In genomic region chr15:73851679-73852078, GRCh38 we compare ENCODE assay signal across 11 cellular contexts. TPM values are rescaled to one million over a fixed set of nuclear protein-coding genes. Genes with fewer than 3 reads are reported as not detected.
A peak's percentile ranks its signal among the peaks of the same experiment; 100 is the strongest.
DNase-seq lines count a peak whose midpoint lies in the region; ATAC-seq and TF ChIP-seq lines count a peak whose summit lies in the region.
"Had no signal": no experiment of that assay in that cellular context is flagged by ENCODE, and none has a peak within 500 bp of the region (broad histone marks: within the 10 kb centered on the region; RNA-seq: fewer than 3 reads in every experiment).

No MANE protein-coding gene starts in this region.

- H3K27ac Mint-ChIP-seq in activated naive CD8-positive, alpha-beta T cell treated with anti-CD3 and anti-CD28 coated beads, Interleukin-2, amount 10 ng/mL, durations not matched to agents 7 days and 5 days: no peak overlapping the region

- no peaks in the 10 kb centered on the region for H3K4me1 Mint-ChIP-seq in activated naive CD8-positive, alpha-beta T cell treated with anti-CD3 and anti-CD28 coated beads, Interleukin-2, amount 10 ng/mL, durations not matched to agents 7 days and 5 days

- POLR2A ChIA-PET in activated naive CD8-positive, alpha-beta T cell treated with anti-CD3 and anti-CD28 coated beads, Interleukin-2, amount 10 ng/mL, durations not matched to agents 7 days and 5 days (lab: Charles Lee): no interaction called here

- H3K36me3 Mint-ChIP-seq in activated naive CD8-positive, alpha-beta T cell treated with anti-CD3 and anti-CD28 coated beads, Interleukin-2, amount 10 ng/mL, durations not matched to agents 7 days and 5 days: no peaks in the 10 kb centered on the region

- TF ChIP-seq CTCF in GM12865 (IDR thresholded peaks at IDR 0.05; ENCODE audit: insufficient read depth, low read depth, low read length, missing control alignments) (no peak), omental fat pad (IDR thresholded peaks at IDR 0.05) (no peak), BE2C (IDR thresholded peaks at IDR 0.05; ENCODE audit: low read depth, low read length) (no peak)

- no peaks in the 10 kb centered on the region for H3K27me3 ChIP-seq in BE2C
- H3K27me3 ChIP-seq: heart right ventricle had no signal

- no peaks in the 10 kb centered on the region for H3K9me3 ChIP-seq in BE2C
- H3K9me3 ChIP-seq: heart right ventricle had no signal

- no peaks in the 10 kb centered on the region for H3K36me3 ChIP-seq in BE2C
- H3K36me3 ChIP-seq: heart right ventricle had no signal

- H3K4me3 ChIP-seq in GM12865 (ENCODE audit: low read depth, low read length): no peak overlapping the region
- no peak overlapping the region for H3K4me3 ChIP-seq in BE2C (ENCODE audit: low read depth, low read length)
- H3K4me3 ChIP-seq: heart right ventricle had no signal

- no peak for ATAC-seq in activated naive CD8-positive, alpha-beta T cell treated with anti-CD3 and anti-CD28 coated beads, Interleukin-2, amount 10 ng/mL, durations not matched to agents 7 days and 5 days (ENCODE audit: low read depth)
- ATAC-seq in omental fat pad (ENCODE audit: low FRiP score) (no peak), HG02763 (IDR thresholded peaks at IDR 0.05; ENCODE audit: unreplicated experiment) (no peak)
- ATAC-seq: heart right ventricle had no signal

- peak; percentile 67 for DNase-seq in GM12865 (ENCODE audit: low read depth)
- peak; percentile 27 for DNase-seq in NOMO-1 treated with DMSO at 0.1 percent for 48 hours (lab: John Stamatoyannopoulos, UW; ENCODE audit: unreplicated experiment)
- DNase-seq in activated naive CD8-positive, alpha-beta T cell treated with anti-CD3 and anti-CD28 coated beads, Interleukin-2, amount 10 ng/mL, durations not matched to agents 7 days and 5 days: peak; percentile 63
- peak; percentile 8 for DNase-seq in medulla oblongata (ENCODE audit: extremely low spot score)
- no peak for DNase-seq in omental fat pad (ENCODE audit: low spot score)
- no peak for DNase-seq in BE2C
- no peak for DNase-seq in midbrain (lab: John Stamatoyannopoulos, UW)

- H3K4me1 ChIP-seq in BE2C: peaks cover 5% of the 10 kb centered on the region; the same call in 1 of the 2 replicates

- H3K4me3 Mint-ChIP-seq in activated naive CD8-positive, alpha-beta T cell treated with anti-CD3 and anti-CD28 coated beads, Interleukin-2, amount 10 ng/mL, durations not matched to agents 7 days and 5 days: no peak overlapping the region

- H3K9me3 Mint-ChIP-seq in activated naive CD8-positive, alpha-beta T cell treated with anti-CD3 and anti-CD28 coated beads, Interleukin-2, amount 10 ng/mL, durations not matched to agents 7 days and 5 days: no peaks in the 10 kb centered on the region

- peaks cover 9% of the 10 kb centered on the region for H3K27me3 Mint-ChIP-seq in activated naive CD8-positive, alpha-beta T cell treated with anti-CD3 and anti-CD28 coated beads, Interleukin-2, amount 10 ng/mL, durations not matched to agents 7 days and 5 days

RNA-seq across cellular contexts. Expression of gene TBC1D21, which starts 21.7 kb away (rescaled TPM):
- not detected for total RNA-seq in activated naive CD8-positive, alpha-beta T cell treated with anti-CD3 and anti-CD28 coated beads, Interleukin-2, amount 10 ng/mL, durations not matched to agents 7 days and 5 days
- not detected for total RNA-seq in omental fat pad
- polyA plus RNA-seq in BE2C (2012; ENCODE audit: insufficient read depth, insufficient read length, low read depth): not detected
- total RNA-seq: heart right ventricle, HT1080, urinary bladder had no signal
- polyA plus RNA-seq: heart right ventricle, urinary bladder had no signal

Comparison
In these comparisons a context has a peak if more than half of its experiments do, and no peak if none do; other contexts are left out.
1. DNase-seq: peak in GM12865 (single experiment), NOMO-1 treated with DMSO at 0.1 percent for 48 hours (single experiment), activated naive CD8-positive, alpha-beta T cell treated with anti-CD3 and anti-CD28 coated beads, Interleukin-2, amount 10 ng/mL, durations not matched to agents 7 days and 5 days (single experiment) and medulla oblongata (single experiment); none in omental fat pad (single experiment), BE2C (single experiment) and midbrain (single experiment).